ENCODE assay signal across 22 cellular contexts in the genomic region with DNA sequence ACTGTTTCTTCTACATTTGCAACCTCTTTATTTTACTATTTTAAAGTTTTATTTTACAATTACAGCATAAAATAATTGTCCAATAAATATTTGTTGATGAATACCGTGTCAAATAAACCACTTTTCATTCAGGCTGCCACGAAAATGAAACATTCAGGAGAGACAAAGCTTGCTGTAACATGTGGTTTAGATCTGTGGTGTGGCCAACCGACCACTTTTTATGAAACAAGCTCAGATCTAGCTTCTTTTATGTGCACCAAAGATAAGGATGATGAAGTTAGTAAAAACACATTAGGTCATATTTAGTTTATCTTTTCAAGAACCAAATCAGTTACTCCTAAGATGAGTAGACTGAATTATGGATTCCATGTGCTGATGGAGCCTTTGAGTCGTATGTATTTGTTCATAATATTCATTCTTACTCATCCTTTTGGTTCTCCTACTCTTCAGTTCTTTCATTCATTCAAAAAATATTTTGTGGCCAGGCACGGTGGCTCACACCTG. TPM values are rescaled to one million over a fixed set of nuclear protein-coding genes. Genes with fewer than 3 reads are reported as not detected.
DNase-seq lines count a peak whose midpoint lies in the region; ATAC-seq, FAIRE-seq and TF ChIP-seq lines count a peak whose summit lies in the region.
"Had no signal": no experiment of that assay in that cellular context is flagged by ENCODE, and none has a peak within 500 bp of the region (broad histone marks: within the 10 kb centered on the region; RNA-seq: fewer than 3 reads in every experiment).

No MANE protein-coding gene starts in this region.

- TF ChIP-seq POLR2A in NB4 (IDR thresholded peaks at IDR 0.05; ENCODE audit: extremely low read depth, insufficient read length): no peak

- intact Hi-C loops in activated CD4-positive, alpha-beta T cell treated with anti-CD3 and anti-CD28 coated beads for 36 hours (cut with DNase I, micrococcal nuclease): no loop called here
- intact Hi-C loops in activated CD4-positive, alpha-beta T cell treated with anti-CD3 and anti-CD28 coated beads, Interleukin-2, amount 10 ng/mL, durations not matched to agents 24 days and 14 days (cut with micrococcal nuclease): no loop called here
- intact Hi-C loops in pancreas (cut with DNase I): no loop called here

- peaks cover 4% of the 10 kb centered on the region for H3K27me3 Mint-ChIP-seq in activated CD4-positive, alpha-beta T cell treated with anti-CD3 and anti-CD28 coated beads for 36 hours
- H3K27me3 Mint-ChIP-seq in activated CD4-positive, alpha-beta T cell treated with anti-CD3 and anti-CD28 coated beads, Interleukin-2, amount 10 ng/mL, durations not matched to agents 24 days and 14 days: peaks cover 3% of the 10 kb centered on the region

- H3K4me3 Mint-ChIP-seq in activated CD4-positive, alpha-beta T cell treated with anti-CD3 and anti-CD28 coated beads for 36 hours: no peak overlapping the region
- H3K4me3 Mint-ChIP-seq in activated CD4-positive, alpha-beta T cell treated with anti-CD3 and anti-CD28 coated beads, Interleukin-2, amount 10 ng/mL, durations not matched to agents 24 days and 14 days: no peak overlapping the region
- H3K4me3 Mint-ChIP-seq: B cell; CD4-positive, alpha-beta T cell; H9 had no signal

- H3K9me3 ChIP-seq in pancreas: no peaks in the 10 kb centered on the region

- no peaks in the 10 kb centered on the region for H3K4me1 Mint-ChIP-seq in activated CD4-positive, alpha-beta T cell treated with anti-CD3 and anti-CD28 coated beads for 36 hours
- no peaks in the 10 kb centered on the region for H3K4me1 Mint-ChIP-seq in activated CD4-positive, alpha-beta T cell treated with anti-CD3 and anti-CD28 coated beads, Interleukin-2, amount 10 ng/mL, durations not matched to agents 24 days and 14 days
- H3K4me1 Mint-ChIP-seq: B cell had no signal

- TF ChIP-seq CTCF in NB4 (IDR thresholded peaks at IDR 0.05; ENCODE audit: low read depth, low read length): no peak
- TF ChIP-seq CTCF in pancreas (IDR thresholded peaks at IDR 0.05): no peak

- H3K27me3 ChIP-seq in pancreas: no peaks in the 10 kb centered on the region

- no peaks in the 10 kb centered on the region for H3K4me1 ChIP-seq in pancreas

- H3K27ac Mint-ChIP-seq in activated CD4-positive, alpha-beta T cell treated with anti-CD3 and anti-CD28 coated beads for 36 hours: no peak overlapping the region
- H3K27ac Mint-ChIP-seq in activated CD4-positive, alpha-beta T cell treated with anti-CD3 and anti-CD28 coated beads, Interleukin-2, amount 10 ng/mL, durations not matched to agents 24 days and 14 days: no peak overlapping the region
- H3K27ac Mint-ChIP-seq: B cell; CD4-positive, alpha-beta T cell; H9 had no signal

- POLR2A ChIA-PET in activated CD4-positive, alpha-beta T cell treated with anti-CD3 and anti-CD28 coated beads for 36 hours (lab: Charles Lee): no interaction called here

- H3K4me3 ChIP-seq in NB4 (ENCODE audit: low read depth, low read length) (no peak overlapping the region), pancreas (no peak overlapping the region)

- H3K9me3 Mint-ChIP-seq in activated CD4-positive, alpha-beta T cell treated with anti-CD3 and anti-CD28 coated beads for 36 hours (ENCODE audit: low read depth): no peaks in the 10 kb centered on the region
- H3K9me3 Mint-ChIP-seq in activated CD4-positive, alpha-beta T cell treated with anti-CD3 and anti-CD28 coated beads, Interleukin-2, amount 10 ng/mL, durations not matched to agents 24 days and 14 days: no peaks in the 10 kb centered on the region
- H3K9me3 Mint-ChIP-seq: CD4-positive, alpha-beta T cell; H9 had no signal

- CTCF ChIA-PET in activated CD4-positive, alpha-beta T cell treated with anti-CD3 and anti-CD28 coated beads for 36 hours (lab: Charles Lee): no interaction called here

- 57 to 65% methylated on average over 5 of the region's 5 CpGs for WGBS in pancreas, 2 donors

- no peak for DNase-seq in activated CD4-positive, alpha-beta T cell treated with anti-CD3 and anti-CD28 coated beads for 36 hours
- no peak for DNase-seq in activated CD4-positive, alpha-beta T cell treated with anti-CD3 and anti-CD28 coated beads, Interleukin-2, amount 10 ng/mL, durations not matched to agents 24 days and 14 days
- peak; percentile 15 for DNase-seq in NB4 (ENCODE audit: low read depth)
- DNase-seq in amniotic epithelial cell (ENCODE audit: low read depth): peak; percentile 44
- no peak for DNase-seq in pancreas
- DNase-seq in left lobe of liver (ENCODE audit: low spot score): no peak
- no peak for DNase-seq in Ammon's horn (ENCODE audit: low spot score)
- no peak for DNase-seq in NCI-H128 (lab: John Stamatoyannopoulos, UW; ENCODE audit: unreplicated experiment)
- DNase-seq: ACHN; C1 segment of cervical spinal cord; CD4-positive, alpha-beta T cell; COR-L47; DMS153; DMS79 treated with DMSO at 0.1 percent for 48 hours; EL; GOT3; H9 had no signal

- no peaks in the 10 kb centered on the region for H3K36me3 Mint-ChIP-seq in activated CD4-positive, alpha-beta T cell treated with anti-CD3 and anti-CD28 coated beads for 36 hours (ENCODE audit: low read depth)
- H3K36me3 Mint-ChIP-seq in activated CD4-positive, alpha-beta T cell treated with anti-CD3 and anti-CD28 coated beads, Interleukin-2, amount 10 ng/mL, durations not matched to agents 24 days and 14 days (ENCODE audit: low read depth): no peaks in the 10 kb centered on the region

- ATAC-seq in activated CD4-positive, alpha-beta T cell treated with anti-CD3 and anti-CD28 coated beads for 36 hours: peak; percentile 42
- ATAC-seq in pancreas (no peak), left lobe of liver (no peak)

- no peaks in the 10 kb centered on the region for H3K36me3 ChIP-seq in pancreas

- no peak overlapping the region for H3K27ac ChIP-seq in pancreas

- FAIRE-seq in pancreas (lab: Jason Lieb, UNC): peak; percentile 45
- FAIRE-seq: D721Med, G401.6, GM12892, GM19239 had no signal

RNA-seq across cellular contexts. Expression of a gene that starts 35.8 kb away (rescaled TPM):
- not detected for total RNA-seq in activated CD4-positive, alpha-beta T cell treated with anti-CD3 and anti-CD28 coated beads for 36 hours
- not detected in 2 replicates for total RNA-seq in activated CD4-positive, alpha-beta T cell treated with anti-CD3 and anti-CD28 coated beads, Interleukin-2, amount 10 ng/mL, durations not matched to agents 24 days and 14 days
- total RNA-seq in pancreas (10 to 100 TPM in 2 of 6 donors, 1 to 10 TPM in 4; 6.1 to 11.9 (median 9.3) TPM), left lobe of liver (3.8 TPM)
- 1 to 10 TPM; 3.5 to 4.2 TPM for polyA plus RNA-seq in pancreas
- total RNA-seq: B cell; CD4-positive, alpha-beta T cell had no signal

Comparison
In these comparisons a context has a peak if more than half of its experiments do, and no peak if none do; other contexts are left out.
1. DNase-seq: peak in NB4 (single experiment) and amniotic epithelial cell (single experiment); none in activated CD4-positive, alpha-beta T cell treated with anti-CD3 and anti-CD28 coated beads for 36 hours (single experiment), activated CD4-positive, alpha-beta T cell treated with anti-CD3 and anti-CD28 coated beads, Interleukin-2, amount 10 ng/mL, durations not matched to agents 24 days and 14 days (single experiment), pancreas (0 of 6), left lobe of liver (single experiment), Ammon's horn (single experiment) and NCI-H128 (single experiment).